ENCODE assay signal across 21 cellular contexts in the genomic region with DNA sequence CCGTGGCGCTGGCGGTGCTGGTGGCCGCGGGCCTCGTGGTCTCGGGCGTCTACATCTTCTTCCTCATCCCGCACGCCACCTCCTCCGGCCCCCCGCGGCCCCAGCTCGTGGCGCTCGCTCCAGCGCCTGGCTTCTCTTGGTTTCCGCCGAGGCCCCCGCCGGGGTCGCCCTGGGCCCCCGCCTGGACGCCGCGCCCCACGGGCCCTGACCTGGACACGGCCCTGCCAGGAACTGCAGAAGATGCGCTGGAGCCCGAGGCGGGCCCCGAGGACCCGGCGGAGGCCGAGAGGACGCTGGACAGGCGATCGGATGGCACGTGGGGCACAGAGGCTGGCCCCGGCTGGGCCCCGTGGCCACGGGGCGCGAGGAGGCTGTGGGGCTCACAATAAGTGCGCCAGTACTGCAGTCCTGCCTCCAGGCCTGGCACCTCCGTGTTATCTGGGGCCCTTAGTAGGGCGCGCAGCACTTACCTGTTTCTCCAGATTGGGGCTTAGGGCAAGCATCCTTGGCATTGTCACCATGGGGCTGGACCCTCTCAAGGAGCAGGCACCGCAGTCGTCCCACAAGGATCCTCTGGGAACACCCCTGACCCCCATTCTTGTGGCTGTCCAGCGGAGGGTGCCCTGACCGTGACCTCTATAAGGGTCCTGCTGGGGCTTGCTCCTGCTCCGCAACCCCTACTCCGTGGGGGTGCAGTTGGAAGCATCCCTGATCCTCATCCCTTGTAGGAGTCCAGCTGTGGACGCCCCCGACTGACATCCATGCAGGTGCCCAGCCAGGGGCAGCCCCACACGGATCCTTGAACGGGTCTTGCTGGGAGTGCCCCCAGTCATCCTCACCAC. TPM values are rescaled to one million over a fixed set of nuclear protein-coding genes. Genes with fewer than 3 reads are reported as not detected.
DNase-seq lines count a peak whose midpoint lies in the region; ATAC-seq and TF ChIP-seq lines count a peak whose summit lies in the region.
"Had no signal": no experiment of that assay in that cellular context is flagged by ENCODE, and none has a peak within 500 bp of the region (broad histone marks: within the 10 kb centered on the region; RNA-seq: fewer than 3 reads in every experiment).

No MANE protein-coding gene starts in this region.

- H3K4me1 ChIP-seq in HUES48 (ENCODE audit: control insufficient read depth, insufficient read depth, low read length): peaks cover 7% of the 10 kb centered on the region; the same call in 1 of the 2 replicates
- H3K4me1 ChIP-seq in esophagus squamous epithelium: peaks cover 30 to 81% (median 35%) of the 10 kb centered on the region in 3 donors
- peaks cover 3% of the 10 kb centered on the region for H3K4me1 ChIP-seq in neural progenitor cell

- peak; percentile 43 for DNase-seq in CD14-positive monocyte (ENCODE audit: low spot score)
- no peak for DNase-seq in esophagus squamous epithelium (lab: John Stamatoyannopoulos, UW)
- no peak for DNase-seq in neural progenitor cell (ENCODE audit: low spot score)
- no peak for DNase-seq in stimulated activated naive CD8-positive, alpha-beta T cell treated with anti-CD3 and anti-CD28 coated beads, Interleukin-15, amount 100 ng/mL, for 72 hours
- DNase-seq in hepatic stellate cell (ENCODE audit: low spot score): no peak
- no peak for DNase-seq in activated naive CD4-positive, alpha-beta T cell treated with anti-CD3 and anti-CD28 coated beads, Interleukin-2, amount 50 U/mL, for 72 hours (ENCODE audit: low spot score in 2 of 2)
- no peak for DNase-seq in activated CD4-positive, CD25-positive, alpha-beta regulatory T cell (lab: John Stamatoyannopoulos, UW)
- DNase-seq: activated CD4-positive, alpha-beta T cell treated with anti-CD3 and anti-CD28 coated beads, Interleukin-2, amount 50 U/mL, for 1 hour; activated naive CD4-positive, alpha-beta T cell treated with anti-CD3 and anti-CD28 coated beads for 36 hours; anterior cingulate cortex; effector memory CD8-positive, alpha-beta T cell; heart right ventricle; NCI-H1048; NCI-H2081 treated with DMSO at 0.1 percent for 48 hours; NCI-H524 treated with DMSO at 0.1 percent for 48 hours; nephron progenitor cell; Right ventricle myocardium superior; testis had no signal

- H3K27ac ChIP-seq in HUES48 (ENCODE audit: low read depth, low read length): no peak overlapping the region
- peak overlapping the region in 1 of 4 donors; percentile 75 for H3K27ac ChIP-seq in esophagus squamous epithelium
- H3K27ac ChIP-seq in neural progenitor cell: no peak overlapping the region
- H3K27ac ChIP-seq: testis had no signal

- H3K4me3 Mint-ChIP-seq in CD14-positive monocyte (peak overlapping the region in 1 of 2 donors; percentile 53), neural progenitor cell (no peak overlapping the region)
- H3K4me3 Mint-ChIP-seq in stimulated activated naive CD8-positive, alpha-beta T cell treated with anti-CD3 and anti-CD28 coated beads, Interleukin-15, amount 100 ng/mL, for 72 hours: no peak overlapping the region
- H3K4me3 Mint-ChIP-seq: activated naive CD4-positive, alpha-beta T cell treated with anti-CD3 and anti-CD28 coated beads for 36 hours; effector memory CD8-positive, alpha-beta T cell; nephron progenitor cell had no signal

- peaks cover 10% of the 10 kb centered on the region for H3K27me3 ChIP-seq in HUES48 (ENCODE audit: control insufficient read depth, insufficient read depth, low read length)
- H3K27me3 ChIP-seq in esophagus squamous epithelium: peaks cover 0 to 28% (median 0%) of the 10 kb centered on the region in 4 donors
- peaks cover 23% of the 10 kb centered on the region for H3K27me3 ChIP-seq in neural progenitor cell
- H3K27me3 ChIP-seq: testis had no signal

- H3K9me3 ChIP-seq in HUES48 (ENCODE audit: control insufficient read depth, insufficient read depth, low read length): no peaks in the 10 kb centered on the region
- no peaks in the 10 kb centered on the region for H3K9me3 ChIP-seq in esophagus squamous epithelium
- no peaks in the 10 kb centered on the region for H3K9me3 ChIP-seq in neural progenitor cell (ENCODE audit: low read depth)
- H3K9me3 ChIP-seq: heart right ventricle, testis had no signal

- H3K9me3 Mint-ChIP-seq in CD14-positive monocyte: peaks cover 0 to 11% (median 0%) of the 10 kb centered on the region in 7 donors
- no peaks in the 10 kb centered on the region for H3K9me3 Mint-ChIP-seq in neural progenitor cell
- no peaks in the 10 kb centered on the region for H3K9me3 Mint-ChIP-seq in stimulated activated naive CD8-positive, alpha-beta T cell treated with anti-CD3 and anti-CD28 coated beads, Interleukin-15, amount 100 ng/mL, for 72 hours
- no peaks in the 10 kb centered on the region for H3K9me3 Mint-ChIP-seq in activated naive CD4-positive, alpha-beta T cell treated with anti-CD3 and anti-CD28 coated beads, Interleukin-2, amount 50 U/mL, for 72 hours
- H3K9me3 Mint-ChIP-seq: activated naive CD4-positive, alpha-beta T cell treated with anti-CD3 and anti-CD28 coated beads for 36 hours; effector memory CD8-positive, alpha-beta T cell had no signal

- peaks cover 2% of the 10 kb centered on the region for H3K79me2 ChIP-seq in neural progenitor cell (ENCODE audit: low read depth)

- TF ChIP-seq CTCF in CD14-positive monocyte (IDR thresholded peaks at IDR 0.05) (no peak), esophagus squamous epithelium (IDR thresholded peaks at IDR 0.05) (no peak), neural progenitor cell (IDR thresholded peaks at IDR 0.05) (no peak)

- H3K9ac ChIP-seq in HUES48 (ENCODE audit: low read depth, low read length): no peak overlapping the region
- H3K9ac ChIP-seq in neural progenitor cell: no peak overlapping the region

- TF ChIP-seq POLR2A in esophagus squamous epithelium (IDR thresholded peaks at IDR 0.05): no peak

- H3K36me3 ChIP-seq in HUES48 (ENCODE audit: control insufficient read depth, insufficient read depth, low read length): peaks cover 31% of the 10 kb centered on the region
- peaks cover 9 to 33% (median 25%) of the 10 kb centered on the region in 3 donors for H3K36me3 ChIP-seq in esophagus squamous epithelium
- no peaks in the 10 kb centered on the region for H3K36me3 ChIP-seq in neural progenitor cell

- peaks cover 7% of the 10 kb centered on the region for H4K20me1 ChIP-seq in neural progenitor cell (ENCODE audit: low read depth)

- H3K4me3 ChIP-seq in HUES48 (ENCODE audit: low read depth, low read length) (peak overlapping the region; percentile 53; the same call in 1 of the 2 replicates), esophagus squamous epithelium (peak overlapping the region; percentile 46 to 61 (median 54)), neural progenitor cell (no peak overlapping the region)

- ATAC-seq in stimulated activated naive CD8-positive, alpha-beta T cell treated with anti-CD3 and anti-CD28 coated beads, Interleukin-15, amount 100 ng/mL, for 72 hours: no peak
- no peak for ATAC-seq in activated naive CD4-positive, alpha-beta T cell treated with anti-CD3 and anti-CD28 coated beads, Interleukin-2, amount 50 U/mL, for 72 hours
- ATAC-seq: effector memory CD8-positive, alpha-beta T cell; heart right ventricle had no signal

- peaks cover 21% of the 10 kb centered on the region for H3F3A ChIP-seq in neural progenitor cell (ENCODE audit: low read depth)

- H2AFZ ChIP-seq in neural progenitor cell (replicated peaks): no peak overlapping the region

- peaks cover 30 to 44% (median 43%) of the 10 kb centered on the region in 3 donors for H3K27me3 Mint-ChIP-seq in CD14-positive monocyte (ENCODE audit: low read depth in 3 of 3)
- no peaks in the 10 kb centered on the region for H3K27me3 Mint-ChIP-seq in neural progenitor cell (ENCODE audit: insufficient read depth, low read depth)
- peaks cover 29% of the 10 kb centered on the region for H3K27me3 Mint-ChIP-seq in stimulated activated naive CD8-positive, alpha-beta T cell treated with anti-CD3 and anti-CD28 coated beads, Interleukin-15, amount 100 ng/mL, for 72 hours

- H3K36me3 Mint-ChIP-seq in CD14-positive monocyte: peaks cover 30 to 32% of the 10 kb centered on the region in 2 donors
- H3K36me3 Mint-ChIP-seq in neural progenitor cell: peaks cover 23% of the 10 kb centered on the region
- H3K36me3 Mint-ChIP-seq in activated naive CD4-positive, alpha-beta T cell treated with anti-CD3 and anti-CD28 coated beads, Interleukin-2, amount 50 U/mL, for 72 hours: peaks cover 18 to 23% of the 10 kb centered on the region in 2 donors

- peak overlapping the region; percentile 58 for H3K4me2 ChIP-seq in neural progenitor cell

- no peak overlapping the region for H3K27ac Mint-ChIP-seq in CD14-positive monocyte
- no peak overlapping the region for H3K27ac Mint-ChIP-seq in neural progenitor cell
- H3K27ac Mint-ChIP-seq in stimulated activated naive CD8-positive, alpha-beta T cell treated with anti-CD3 and anti-CD28 coated beads, Interleukin-15, amount 100 ng/mL, for 72 hours: no peak overlapping the region
- H3K27ac Mint-ChIP-seq in activated naive CD4-positive, alpha-beta T cell treated with anti-CD3 and anti-CD28 coated beads, Interleukin-2, amount 50 U/mL, for 72 hours: no peak overlapping the region
- H3K27ac Mint-ChIP-seq: activated naive CD4-positive, alpha-beta T cell treated with anti-CD3 and anti-CD28 coated beads for 36 hours; effector memory CD8-positive, alpha-beta T cell had no signal

- WGBS in esophagus squamous epithelium, 2 donors: 59 to 93% methylated on average over 5 to 6 of the region's 58 CpGs

- intact Hi-C loops in CD14-positive monocyte (cut with micrococcal nuclease) (no loop called here), esophagus squamous epithelium (cut with DNase I) (no loop called here)

- peaks cover 20% of the 10 kb centered on the region for H3K4me1 Mint-ChIP-seq in CD14-positive monocyte
- peaks cover 15% of the 10 kb centered on the region for H3K4me1 Mint-ChIP-seq in neural progenitor cell
- H3K4me1 Mint-ChIP-seq in stimulated activated naive CD8-positive, alpha-beta T cell treated with anti-CD3 and anti-CD28 coated beads, Interleukin-15, amount 100 ng/mL, for 72 hours: peaks cover 52% of the 10 kb centered on the region

RNA-seq across cellular contexts. Expression of a gene that starts 1.5 kb away (rescaled TPM):
- polyA plus RNA-seq in CD14-positive monocyte: not detected
- 10 to 100 TPM in 2 of 4 donors, 1 to 10 TPM in 2; 5.0 to 30.5 (median 15.7) TPM for total RNA-seq in esophagus squamous epithelium
- 0.62 TPM in 1 of 2 replicates, not detected in the other for total RNA-seq in neural progenitor cell (ENCODE audit: low replicate concordance)
- total RNA-seq in activated naive CD4-positive, alpha-beta T cell treated with anti-CD3 and anti-CD28 coated beads, Interleukin-2, amount 50 U/mL, for 72 hours: under 1 TPM; 0.48 to 0.60 TPM
- total RNA-seq: cerebellum, heart right ventricle, pulmonary artery endothelial cell, Right ventricle myocardium superior, testis had no signal
- polyA plus RNA-seq: heart right ventricle had no signal

RNA-seq across cellular contexts. Expression of a gene that starts 9.8 kb away (rescaled TPM):
- 100 to 1,000 TPM; 485 to 580 TPM for polyA plus RNA-seq in CD14-positive monocyte
- 1,000 to 10,000 TPM; 1,292 to 2,917 (median 1,952) TPM for total RNA-seq in esophagus squamous epithelium
- 1,938 and 2,407 TPM in 2 replicates for total RNA-seq in neural progenitor cell (ENCODE audit: low replicate concordance)
- total RNA-seq in activated naive CD4-positive, alpha-beta T cell treated with anti-CD3 and anti-CD28 coated beads, Interleukin-2, amount 50 U/mL, for 72 hours: 1,000 to 10,000 TPM; 1,454 to 1,511 TPM

RNA-seq across cellular contexts. Expression of a gene that starts 11.5 kb away (rescaled TPM):
- 1 to 10 TPM; 1.2 to 3.1 TPM for polyA plus RNA-seq in CD14-positive monocyte
- total RNA-seq in esophagus squamous epithelium: 10 to 100 TPM in 2 of 4 donors, 1 to 10 TPM in 2; 8.5 to 13.4 (median 9.4) TPM
- total RNA-seq in neural progenitor cell (ENCODE audit: low replicate concordance): 6.9 and 9.3 TPM in 2 replicates
- 10 to 100 TPM; 10.4 to 13.9 TPM for total RNA-seq in activated naive CD4-positive, alpha-beta T cell treated with anti-CD3 and anti-CD28 coated beads, Interleukin-2, amount 50 U/mL, for 72 hours

RNA-seq across cellular contexts. Expression of a gene that starts 16.1 kb away (rescaled TPM):
- under 1 TPM; 0.13 to 0.72 TPM for polyA plus RNA-seq in CD14-positive monocyte
- total RNA-seq in esophagus squamous epithelium (1 to 10 TPM; 2.4 to 6.7 (median 3.3) TPM), neural progenitor cell (ENCODE audit: low replicate concordance) (1.4 and 8.5 TPM in 2 replicates)
- total RNA-seq in activated naive CD4-positive, alpha-beta T cell treated with anti-CD3 and anti-CD28 coated beads, Interleukin-2, amount 50 U/mL, for 72 hours: 1 to 10 TPM in 1 of 2 donors, under 1 TPM in 1; 0.48 to 2.1 TPM

RNA-seq across cellular contexts. Expression of a gene that starts 34.4 kb away (rescaled TPM):
- under 1 TPM; 0.28 to 0.41 TPM for polyA plus RNA-seq in CD14-positive monocyte
- total RNA-seq in esophagus squamous epithelium: 1 to 10 TPM in 3 of 4 donors, under 1 TPM in 1; 0.87 to 1.9 (median 1.4) TPM
- total RNA-seq in neural progenitor cell (ENCODE audit: low replicate concordance): 3.7 and 8.0 TPM in 2 replicates
- total RNA-seq in activated naive CD4-positive, alpha-beta T cell treated with anti-CD3 and anti-CD28 coated beads, Interleukin-2, amount 50 U/mL, for 72 hours: 1 to 10 TPM in 1 of 2 donors, under 1 TPM in 1; 0.23 to 2.6 TPM
